Comparison of ENCODE assay signal across 22 cellular contexts in the genomic region with DNA sequence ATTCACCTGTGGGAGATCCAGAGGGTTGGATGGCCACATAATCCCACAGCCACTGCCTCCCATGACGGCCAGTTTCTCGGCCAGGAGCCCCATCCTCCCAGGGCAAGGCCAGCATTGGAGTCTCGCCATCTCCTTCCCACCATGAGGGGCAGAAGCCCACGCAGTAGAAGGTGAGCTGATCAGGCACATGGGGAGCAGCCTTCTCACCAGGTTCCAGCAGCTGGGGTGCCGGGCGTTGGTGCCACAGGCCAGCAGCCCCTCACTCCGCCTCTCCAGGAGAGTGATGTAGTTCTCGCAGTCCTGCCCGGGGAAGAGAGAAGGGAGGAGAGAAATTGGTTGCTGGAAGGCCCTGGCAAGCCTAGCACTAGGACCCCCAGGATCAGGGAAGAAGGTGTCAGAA. TPM values are rescaled to one million over a fixed set of nuclear protein-coding genes. Genes with fewer than 3 reads are reported as not detected.
DNase-seq lines count a peak whose midpoint lies in the region; TF ChIP-seq lines count a peak whose summit lies in the region.
"Had no signal": no experiment of that assay in that cellular context is flagged by ENCODE, and none has a peak within 500 bp of the region (broad histone marks: within the 10 kb centered on the region; RNA-seq: fewer than 3 reads in every experiment).

No MANE protein-coding gene starts in this region.

- peaks cover 76 to 100% (median 90%) of the 10 kb centered on the region in 10 experiments for H3K4me1 ChIP-seq in BLaER1 treated with 17β-estradiol and CSF1 and Interleukin-3, amounts not matched to agents 10 nM and 100 nM
- H3K4me1 ChIP-seq in SJSA1 (replicated peaks), result peaks cover 55% of the 10 kb centered on the region
- H3K4me1 ChIP-seq in endodermal cell (ENCODE audit: control insufficient read depth, insufficient read depth, low read length), result peaks cover 9% of the 10 kb centered on the region
- H3K4me1 ChIP-seq in smooth muscle cell (ENCODE audit: low read depth), result peaks cover 20% of the 10 kb centered on the region
- peaks cover 0 to 12% (median 0%) of the 10 kb centered on the region in 3 donors for H3K4me1 ChIP-seq in esophagus squamous epithelium
- H3K4me1 ChIP-seq in stomach, result peaks cover 0 to 18% (median 1%) of the 10 kb centered on the region in 4 donors

- peaks cover 37% of the 10 kb centered on the region for H3K79me2 ChIP-seq in smooth muscle cell (ENCODE audit: low read depth)

- H3K9me3 Mint-ChIP-seq in endodermal cell, result no peaks in the 10 kb centered on the region
- H3K9me3 Mint-ChIP-seq: CD4-positive, CD25-positive, alpha-beta regulatory T cell; WTC11 had no signal

- DNase-seq in SJSA1 (ENCODE audit: low read depth in 1 of 2, low spot score in 2 of 2), result no peak
- DNase-seq in endodermal cell, result no peak
- no peak for DNase-seq in smooth muscle cell (lab: John Stamatoyannopoulos, UW; ENCODE audit: unreplicated experiment)
- no peak for DNase-seq in medulla oblongata (ENCODE audit: extremely low spot score)
- no peak for DNase-seq in esophagus squamous epithelium (lab: John Stamatoyannopoulos, UW)
- no peak for DNase-seq in stomach
- no peak for DNase-seq in NCI-H1417 treated with DMSO at 0.1 percent for 48 hours (lab: John Stamatoyannopoulos, UW)
- DNase-seq: activated CD4-positive, alpha-beta T cell treated with anti-CD3 and anti-CD28 coated beads, Interleukin-2, amount 50 U/mL, for 4 hours; activated CD8-positive, alpha-beta memory T cell treated with anti-CD3 and anti-CD28 coated beads, Interleukin-2, amount 50 U/mL, for 48 hours; activated effector memory CD4-positive, alpha-beta T cell treated with Interleukin-2 at 50 U/mL for 16 hours; CD4-positive, CD25-positive, alpha-beta regulatory T cell; effector memory CD4-positive, alpha-beta T cell; islet precursor cell; NCI-H1092 treated with DMSO at 0.1 percent for 48 hours; NCI-H2081; NCI-H82; sigmoid colon; T-helper 9 cell had no signal

- peaks cover 9% of the 10 kb centered on the region for H3K4me1 Mint-ChIP-seq in endodermal cell

- peaks cover 12% of the 10 kb centered on the region for H3K36me3 Mint-ChIP-seq in endodermal cell (ENCODE audit: low read depth)

- H3K4me3 Mint-ChIP-seq in endodermal cell, result no peak overlapping the region
- H3K4me3 Mint-ChIP-seq: CD4-positive, CD25-positive, alpha-beta regulatory T cell; WTC11 had no signal

- no peaks in the 10 kb centered on the region for H3K27me3 ChIP-seq in BLaER1 treated with 17β-estradiol and CSF1 and Interleukin-3, amounts not matched to agents 10 nM and 100 nM
- H3K27me3 ChIP-seq in SJSA1 (replicated peaks) (no peaks in the 10 kb centered on the region), endodermal cell (ENCODE audit: control insufficient read depth, insufficient read depth, low read length, poor library complexity, severe bottlenecking) (no peaks in the 10 kb centered on the region), smooth muscle cell (ENCODE audit: low read depth) (no peaks in the 10 kb centered on the region), esophagus squamous epithelium (no peaks in the 10 kb centered on the region), stomach (no peaks in the 10 kb centered on the region)
- H3K27me3 ChIP-seq: breast epithelium, sigmoid colon had no signal

- 0 out of 22 replicates have a peak overlapping the region, but pooled peaks of 1 of the 11 experiments have one; percentile 3 for H3K9ac ChIP-seq in BLaER1 treated with 17β-estradiol and CSF1 and Interleukin-3, amounts not matched to agents 10 nM and 100 nM
- H3K9ac ChIP-seq in endodermal cell (ENCODE audit: extremely low read depth, low read length, poor library complexity, severe bottlenecking) (no peak overlapping the region), smooth muscle cell (ENCODE audit: low read depth) (no peak overlapping the region)

- H3K4me3 ChIP-seq in BLaER1 treated with 17β-estradiol and CSF1 and Interleukin-3, amounts not matched to agents 10 nM and 100 nM, result no peak overlapping the region
- no peak overlapping the region for H3K4me3 ChIP-seq in SJSA1
- no peak overlapping the region for H3K4me3 ChIP-seq in endodermal cell (ENCODE audit: low read length)
- no peak overlapping the region for H3K4me3 ChIP-seq in smooth muscle cell
- H3K4me3 ChIP-seq in esophagus squamous epithelium, result no peak overlapping the region
- H3K4me3 ChIP-seq in stomach, result no peak overlapping the region
- H3K4me3 ChIP-seq: sigmoid colon had no signal

- TF ChIP-seq POLR2A in esophagus squamous epithelium (IDR thresholded peaks at IDR 0.05), result no peak
- no peak for TF ChIP-seq POLR2A in stomach (IDR thresholded peaks at IDR 0.05)

- WGBS in endodermal cell (ENCODE audit: insufficient coverage in 1 of 2, insufficient read length in 1 of 2), 2 experiments, result 91 to 100% methylated on average over 5 to 9 of the region's 9 CpGs
- WGBS in smooth muscle cell (ENCODE audit: low lambda C conversion rate), result 97% methylated on average over 9 of the region's 9 CpGs
- WGBS in esophagus squamous epithelium, 2 donors, result 70 to 100% methylated on average over 2 to 6 of the region's 9 CpGs
- 79 to 98% (median 97%) methylated on average over 6 to 9 of the region's 9 CpGs for WGBS in stomach, 5 donors

- no peaks in the 10 kb centered on the region for H3K27me3 Mint-ChIP-seq in endodermal cell (ENCODE audit: insufficient read depth)
- H3K27me3 Mint-ChIP-seq: CD4-positive, CD25-positive, alpha-beta regulatory T cell had no signal

- peak overlapping the region; percentile 66 for H3K27ac Mint-ChIP-seq in endodermal cell
- H3K27ac Mint-ChIP-seq: CD4-positive, CD25-positive, alpha-beta regulatory T cell; WTC11 had no signal

- TF ChIP-seq EP300 in stomach (IDR thresholded peaks at IDR 0.05), result no peak

- H3F3A ChIP-seq in smooth muscle cell (ENCODE audit: low read depth), result no peaks in the 10 kb centered on the region

- H2AFZ ChIP-seq in smooth muscle cell (ENCODE audit: low read depth), result no peak overlapping the region

- H4K20me1 ChIP-seq in BLaER1 treated with 17β-estradiol and CSF1 and Interleukin-3, amounts not matched to agents 10 nM and 100 nM, result peaks cover 0 to 67% (median 0%) of the 10 kb centered on the region in 11 experiments; a peak in 10 of 22 replicates
- peaks cover 60% of the 10 kb centered on the region for H4K20me1 ChIP-seq in smooth muscle cell (ENCODE audit: low read depth)

- intact Hi-C loops in esophagus squamous epithelium (cut with DNase I), result no loop called here
- intact Hi-C loops in stomach (cut with DNase I; ENCODE audit: low total_unique reads), result no loop called here

- H3K27ac ChIP-seq in BLaER1 treated with 17β-estradiol and CSF1 and Interleukin-3, amounts not matched to agents 10 nM and 100 nM, result peak overlapping the region in 3 of 11 experiments; percentile 46 to 86 (median 81); a peak in 4 of 22 replicates
- peak overlapping the region; percentile 3; the same call in 1 of the 2 replicates for H3K27ac ChIP-seq in SJSA1
- H3K27ac ChIP-seq in endodermal cell (ENCODE audit: low read depth, low read length), result no peak overlapping the region
- H3K27ac ChIP-seq in smooth muscle cell (ENCODE audit: low read depth), result peak overlapping the region; percentile 4
- H3K27ac ChIP-seq in esophagus squamous epithelium, result no peak overlapping the region
- H3K27ac ChIP-seq in stomach, result no peak overlapping the region
- H3K27ac ChIP-seq: sigmoid colon had no signal

- TF ChIP-seq CTCF in endodermal cell (conservative IDR thresholded peaks at IDR 0.05) (no peak), smooth muscle cell (IDR thresholded peaks at IDR 0.05; ENCODE audit: borderline replicate concordance, insufficient read depth, poor library complexity, severe bottlenecking) (no peak), esophagus squamous epithelium (IDR thresholded peaks at IDR 0.05) (no peak), stomach (IDR thresholded peaks at IDR 0.05) (no peak)

- H3K9me3 ChIP-seq in BLaER1 treated with 17β-estradiol and CSF1 and Interleukin-3, amounts not matched to agents 10 nM and 100 nM (replicated peaks in 1 of 11), result no peaks in the 10 kb centered on the region
- H3K9me3 ChIP-seq in SJSA1 (replicated peaks) (no peaks in the 10 kb centered on the region), endodermal cell (ENCODE audit: control insufficient read depth, low read length) (no peaks in the 10 kb centered on the region), smooth muscle cell (replicated peaks; ENCODE audit: low read depth) (no peaks in the 10 kb centered on the region), esophagus squamous epithelium (no peaks in the 10 kb centered on the region), stomach (no peaks in the 10 kb centered on the region)
- H3K9me3 ChIP-seq: breast epithelium, sigmoid colon had no signal

- H3K4me2 ChIP-seq in BLaER1 treated with 17β-estradiol and CSF1 and Interleukin-3, amounts not matched to agents 10 nM and 100 nM, result peak overlapping the region in 9 of 11 experiments; percentile 47 to 92 (median 80); a peak in 18 of 22 replicates
- no peak overlapping the region for H3K4me2 ChIP-seq in smooth muscle cell

- peaks cover 0 to 60% (median 0%) of the 10 kb centered on the region in 11 experiments; a peak in 7 of 22 replicates for H3K36me3 ChIP-seq in BLaER1 treated with 17β-estradiol and CSF1 and Interleukin-3, amounts not matched to agents 10 nM and 100 nM
- H3K36me3 ChIP-seq in SJSA1, result 0 out of 2 replicates have a peak, but pooled peaks cover 4% of the 10 kb centered on the region
- peaks cover 25% of the 10 kb centered on the region for H3K36me3 ChIP-seq in endodermal cell (ENCODE audit: control insufficient read depth, insufficient read depth, low read length)
- no peaks in the 10 kb centered on the region for H3K36me3 ChIP-seq in smooth muscle cell (ENCODE audit: low read depth)
- H3K36me3 ChIP-seq in esophagus squamous epithelium, result peaks cover 0 to 7% (median 0%) of the 10 kb centered on the region in 3 donors
- peaks cover 3 to 43% (median 9%) of the 10 kb centered on the region in 4 donors for H3K36me3 ChIP-seq in stomach
- H3K36me3 ChIP-seq: breast epithelium, sigmoid colon had no signal

RNA-seq across cellular contexts. Expression of a gene that starts 16.1 kb away (rescaled TPM):
- total RNA-seq in SJSA1 (2014; rRNA removed; shearing (Covaris generic)), result 5.2 and 5.4 TPM in 2 replicates
- total RNA-seq in endodermal cell, result 1 to 10 TPM; 8.1 to 8.2 TPM
- 21.8 TPM for polyA plus RNA-seq in endodermal cell (2013, experiment 1 of 2)
- 21.5 TPM for polyA plus RNA-seq in endodermal cell (2013, experiment 2 of 2)
- total RNA-seq in smooth muscle cell, result 33.7 and 44.5 TPM in 2 replicates
- 9.3 and 14.9 TPM in 2 replicates for polyA plus RNA-seq in smooth muscle cell
- 1 to 10 TPM; 1.2 to 7.5 (median 2.9) TPM for total RNA-seq in esophagus squamous epithelium
- 1 to 10 TPM in 3 of 5 donors, not detected in 2; 1.3 to 2.9 (median 2.5) TPM for total RNA-seq in stomach
- polyA plus RNA-seq in stomach, result 1 to 10 TPM in 2 of 3 donors, under 1 TPM in 1; 0.31 to 3.5 (median 1.7) TPM

RNA-seq across cellular contexts. Expression of a gene that starts 43.3 kb away (rescaled TPM):
- 32.8 and 54.5 TPM in 2 replicates for total RNA-seq in SJSA1 (2014; rRNA removed; shearing (Covaris generic))
- total RNA-seq in endodermal cell, result 10 to 100 TPM; 38.5 to 52.6 TPM
- 62.0 TPM for polyA plus RNA-seq in endodermal cell (2013, experiment 1 of 2)
- 50.5 TPM for polyA plus RNA-seq in endodermal cell (2013, experiment 2 of 2)
- 54.5 and 60.6 TPM in 2 replicates for total RNA-seq in smooth muscle cell
- polyA plus RNA-seq in smooth muscle cell, result 64.4 and 64.8 TPM in 2 replicates
- total RNA-seq in esophagus squamous epithelium, result 10 to 100 TPM; 31.2 to 44.0 (median 35.2) TPM
- total RNA-seq in stomach, result 100 to 1,000 TPM in 1 of 5 donors, 10 to 100 TPM in 3, 1 to 10 TPM in 1; 2.0 to 131 (median 31.2) TPM
- polyA plus RNA-seq in stomach, result 10 to 100 TPM; 33.0 to 46.3 (median 38.5) TPM

RNA-seq across cellular contexts. Expression of a gene that starts 50.2 kb away (rescaled TPM):
- total RNA-seq in SJSA1 (2014; rRNA removed; shearing (Covaris generic)), result 1.3 and 2.2 TPM in 2 replicates
- total RNA-seq in endodermal cell (1 to 10 TPM; 4.8 to 5.3 TPM), smooth muscle cell (2.2 and 6.6 TPM in 2 replicates), esophagus squamous epithelium (10 to 100 TPM in 2 of 4 donors, 1 to 10 TPM in 2; 1.3 to 17.0 (median 9.5) TPM), stomach (1 to 10 TPM in 1 of 5 donors, not detected in 4; 3.9 TPM)
- polyA plus RNA-seq in endodermal cell (2013, experiment 1 of 2), result 1.1 TPM
- polyA plus RNA-seq in endodermal cell (2013, experiment 2 of 2), result 1.0 TPM
- polyA plus RNA-seq in smooth muscle cell (3.5 and 5.1 TPM in 2 replicates), stomach (10 to 100 TPM in 1 of 3 donors, 1 to 10 TPM in 2; 2.5 to 10.2 (median 4.5) TPM)
- total RNA-seq: CD4-positive, CD25-positive, alpha-beta regulatory T cell had no signal
- polyA plus RNA-seq: CD4-positive, CD25-positive, alpha-beta regulatory T cell; neural cell had no signal

Comparison
In these comparisons a context has a peak if more than half of its experiments do, and no peak if none do; other contexts are left out.
1. H3K27ac ChIP-seq: peak in SJSA1 (single experiment) and smooth muscle cell (single experiment); none in endodermal cell (single experiment), esophagus squamous epithelium (0 of 4) and stomach (0 of 5).